ENCODE assay signal across 27 cellular contexts in the genomic region with DNA sequence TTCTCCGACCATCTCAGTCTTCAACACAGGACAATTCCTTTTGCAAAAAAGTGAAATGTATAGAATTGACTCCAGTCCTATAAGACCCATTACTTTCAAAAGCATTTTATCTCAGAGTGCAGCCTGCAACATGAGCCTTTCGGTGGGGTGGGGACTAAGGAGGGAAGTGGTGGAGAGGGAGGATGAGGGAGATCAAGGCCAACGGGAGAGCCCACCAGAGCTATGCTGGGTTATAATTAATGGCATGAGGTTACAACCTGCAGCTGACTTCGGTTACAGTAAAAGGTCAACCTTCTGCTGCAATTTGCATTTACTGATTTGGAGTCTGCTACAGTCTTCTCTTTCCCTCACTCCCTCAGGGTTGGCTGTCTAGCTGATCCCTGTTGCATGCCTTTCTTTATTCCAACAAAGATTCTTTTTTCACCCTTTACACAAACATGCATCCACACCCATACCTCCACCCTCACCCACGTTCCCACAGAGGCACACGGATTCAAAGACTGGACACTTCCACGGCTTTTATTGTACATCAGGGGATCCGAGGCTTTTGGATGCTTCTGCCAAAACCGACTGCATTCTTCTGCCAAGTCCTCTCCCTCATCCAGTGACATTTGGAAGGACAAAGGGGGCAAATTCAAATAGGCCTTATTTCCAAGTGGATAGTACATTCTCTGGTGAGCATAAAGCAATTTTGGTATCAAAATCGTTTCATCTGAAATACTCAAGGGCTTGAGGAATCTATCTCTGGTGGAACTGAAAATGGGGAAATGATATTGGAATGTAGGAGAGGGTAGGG.
"Had no signal": no experiment of that assay in that cellular context is flagged by ENCODE, and none has a peak within 500 bp of the region (broad histone marks: within the 10 kb centered on the region; RNA-seq: fewer than 3 reads in every experiment).

No MANE protein-coding gene starts in this region.

- H3K9me3 Mint-ChIP-seq: activated CD4-positive, alpha-beta memory T cell treated with anti-CD3 and anti-CD28 coated beads for 36 hours; activated CD4-positive, alpha-beta T cell treated with anti-CD3 and anti-CD28 coated beads, Interleukin-2, amount 10 ng/mL, durations not matched to agents 7 days and 5 days; activated naive CD8-positive, alpha-beta T cell treated with anti-CD3 and anti-CD28 coated beads, Interleukin-2, amount 10 ng/mL, durations not matched to agents 7 days and 5 days; activated T-helper 2 cell treated with anti-CD3 and anti-CD28 coated beads, Interferon-gamma antibody, Interleukin-2, Interleukin-4, amounts not matched to agents 10 μg/mL and 5 μg/mL and 100 μg/mL, durations not matched to agents 14 hours and 24 hours and 36 hours; IgD-negative memory B cell had no signal

- H3K27ac ChIP-seq: adrenal gland, SK-N-MC, VCaP had no signal

- H3K4me3 Mint-ChIP-seq: activated CD4-positive, alpha-beta memory T cell treated with anti-CD3 and anti-CD28 coated beads for 36 hours; activated CD4-positive, alpha-beta T cell treated with anti-CD3 and anti-CD28 coated beads, Interleukin-2, amount 10 ng/mL, durations not matched to agents 7 days and 5 days; activated naive CD8-positive, alpha-beta T cell treated with anti-CD3 and anti-CD28 coated beads, Interleukin-2, amount 10 ng/mL, durations not matched to agents 7 days and 5 days; activated T-cell treated with anti-CD3 and anti-CD28 coated beads, Interleukin-2, amount 50 U/mL, for 72 hours; IgD-negative memory B cell; T-cell had no signal

- H3K27me3 Mint-ChIP-seq: activated CD4-positive, alpha-beta memory T cell treated with anti-CD3 and anti-CD28 coated beads for 36 hours; activated CD4-positive, alpha-beta T cell treated with anti-CD3 and anti-CD28 coated beads, Interleukin-2, amount 10 ng/mL, durations not matched to agents 7 days and 5 days; activated naive CD8-positive, alpha-beta T cell treated with anti-CD3 and anti-CD28 coated beads, Interleukin-2, amount 10 ng/mL, durations not matched to agents 7 days and 5 days; IgD-negative memory B cell; T-cell had no signal

- ATAC-seq: activated T-cell treated with anti-CD3 and anti-CD28 coated beads, Interleukin-2, amount 50 U/mL, for 72 hours; PC-3; T-cell had no signal

- H3K27ac Mint-ChIP-seq: activated CD4-positive, alpha-beta memory T cell treated with anti-CD3 and anti-CD28 coated beads for 36 hours; activated CD4-positive, alpha-beta T cell treated with anti-CD3 and anti-CD28 coated beads, Interleukin-2, amount 10 ng/mL, durations not matched to agents 7 days and 5 days; activated naive CD8-positive, alpha-beta T cell treated with anti-CD3 and anti-CD28 coated beads, Interleukin-2, amount 10 ng/mL, durations not matched to agents 7 days and 5 days; activated T-cell treated with anti-CD3 and anti-CD28 coated beads, Interleukin-2, amount 50 U/mL, for 72 hours; activated T-helper 2 cell treated with anti-CD3 and anti-CD28 coated beads, Interferon-gamma antibody, Interleukin-2, Interleukin-4, amounts not matched to agents 10 μg/mL and 5 μg/mL and 100 μg/mL, durations not matched to agents 14 hours and 24 hours and 36 hours; IgD-negative memory B cell; T-cell had no signal

- DNase-seq: activated CD4-positive, alpha-beta memory T cell treated with anti-CD3 and anti-CD28 coated beads for 36 hours; activated CD4-positive, alpha-beta T cell treated with anti-CD3 and anti-CD28 coated beads, Interleukin-2, amount 10 ng/mL, durations not matched to agents 7 days and 5 days; activated CD4-positive, CD25-positive, alpha-beta regulatory T cell; activated CD8-positive, alpha-beta memory T cell treated with anti-CD3 and anti-CD28 coated beads, Interleukin-2, amount 50 U/mL, for 4 hours; activated gamma-delta T cell treated with Interleukin-2 at 50 U/mL for 16 hours; activated naive CD4-positive, alpha-beta T cell treated with anti-CD3 and anti-CD28 coated beads, Interleukin-2, amount 50 U/mL, for 16 hours; activated naive CD8-positive, alpha-beta T cell treated with anti-CD3 and anti-CD28 coated beads, Interleukin-2, amount 10 ng/mL, durations not matched to agents 7 days and 5 days; activated T-cell treated with anti-CD3 and anti-CD28 coated beads, Interleukin-2, amount 50 U/mL, for 72 hours; adrenal gland; anterior cingulate cortex; caudate nucleus; KG1; NCI-H1105; NCI-H1436; NCI-H1694 treated with DMSO at 0.1 percent for 48 hours; NCI-H2029 treated with DMSO at 0.1 percent for 48 hours; NCI-H345; NCI-H510A treated with DMSO at 0.1 percent for 48 hours; PC-3; SIG-M5; T-cell; T-helper 2 cell; T1000 had no signal

- H3K4me3 ChIP-seq: adrenal gland, SK-N-MC had no signal

- H3K4me1 Mint-ChIP-seq: activated CD4-positive, alpha-beta T cell treated with anti-CD3 and anti-CD28 coated beads, Interleukin-2, amount 10 ng/mL, durations not matched to agents 7 days and 5 days; activated naive CD8-positive, alpha-beta T cell treated with anti-CD3 and anti-CD28 coated beads, Interleukin-2, amount 10 ng/mL, durations not matched to agents 7 days and 5 days; IgD-negative memory B cell; T-cell had no signal

- H3K36me3 ChIP-seq: adrenal gland had no signal

- H3K27me3 ChIP-seq: adrenal gland had no signal

- H3K9me3 ChIP-seq: adrenal gland had no signal

- H3K4me1 ChIP-seq: adrenal gland had no signal

- H3K36me3 Mint-ChIP-seq: activated CD4-positive, alpha-beta memory T cell treated with anti-CD3 and anti-CD28 coated beads for 36 hours; activated naive CD8-positive, alpha-beta T cell treated with anti-CD3 and anti-CD28 coated beads, Interleukin-2, amount 10 ng/mL, durations not matched to agents 7 days and 5 days; IgD-negative memory B cell; T-cell had no signal
